8 cellular contexts compared by ENCODE assay signal in genomic region chr2:221572180-221572820, GRCh38. TPM values are rescaled to one million over a fixed set of nuclear protein-coding genes. Genes with fewer than 3 reads are reported as not detected.
DNase-seq lines count a peak whose midpoint lies in the region; ATAC-seq and TF ChIP-seq lines count a peak whose summit lies in the region.

EPHA4 (minus strand) TSS chr2:221572304; CDS start chr2:221572248, 56 bp downstream.

- H4K91ac ChIP-seq in H9 (ENCODE audit: insufficient read length, low read depth, low read length): no peak within 1 kb of the TSS

- H3F3A ChIP-seq in MM.1S (ENCODE audit: insufficient read depth, low read length): no peaks in the 10 kb centered on the region; the same call in 1 of the 2 replicates

- H3K27ac Mint-ChIP-seq in H9 (peak within 1 kb of the TSS in 2 of 3 experiments; percentile 44 to 78; a peak in 2 of 7 replicates), T-cell (peak within 1 kb of the TSS; percentile 82 to 94)

- intact Hi-C loops in adrenal gland (cut with DNase I): loop anchor here (2.0 to 5.0 kb wide), 3 partner anchors 885 to 1835 kb away; no protein-coding TSS in a partner anchor

- POLR2A ChIA-PET in T-cell (lab: Charles Lee): interaction anchor here (0.5 to 2.8 kb wide), 3 partner anchors 54 to 297 kb away, joined by 3 to 34 read pairs (median 4); no protein-coding TSS in a partner anchor

- H3K18ac ChIP-seq in H9 (ENCODE audit: insufficient read length, low read depth, low read length): no peak within 1 kb of the TSS

- H2AK5ac ChIP-seq in H9 (ENCODE audit: insufficient read length, low read length): no peak within 1 kb of the TSS

- no peak within 1 kb of the TSS for H3K56ac ChIP-seq in H9 (ENCODE audit: insufficient read length, low read depth, low read length)

- no peak for TF ChIP-seq CTCF in H9 (conservative IDR thresholded peaks at IDR 0.05)
- no peak for TF ChIP-seq CTCF in MM.1S (IDR thresholded peaks at IDR 0.05; ENCODE audit: low read length)
- peak in 2 of 6 experiments; percentile 9 to 26 for TF ChIP-seq CTCF in adrenal gland (IDR thresholded peaks at IDR 0.05)
- peak; percentile 20 for TF ChIP-seq CTCF in cardiac muscle cell (IDR thresholded peaks at IDR 0.05; ENCODE audit: low read depth, low read length)
- peak; percentile 28 for TF ChIP-seq CTCF in parathyroid adenoma (IDR thresholded peaks at IDR 0.05)

- WGBS in H9 (ENCODE audit: extremely low coverage, insufficient read length, low lambda C conversion rate): no CpG with 5 or more reads among the region's 59 CpGs
- 0 to 1% (median 0%) methylated on average over 32 to 59 of the region's 59 CpGs for WGBS in adrenal gland, 4 donors
- under 1% methylated on average over 59 of the region's 59 CpGs for WGBS in thymus

- DNase-seq in ELR (ENCODE audit: low read depth) (peak; percentile 88), H9 (peak; percentile 83), MM.1S (peak; percentile 84), T-cell (peak; percentile 63 to 88 (median 78)), adrenal gland (peak; percentile 82 to 91 (median 88)), cardiac muscle cell (ENCODE audit: low read depth in 1 of 2, low spot score in 1 of 2) (peak; percentile 94 to 95)

- H3K23me2 ChIP-seq in H9 (ENCODE audit: insufficient read length, low read depth, low read length, poor library complexity, severe bottlenecking): peaks cover 39% of the 10 kb centered on the region

- no peak within 1 kb of the TSS for H3K27ac ChIP-seq in H9 (ENCODE audit: insufficient read length, low read depth, low read length)
- H3K27ac ChIP-seq in MM.1S (ENCODE audit: low read length): no peak within 1 kb of the TSS
- H3K27ac ChIP-seq in adrenal gland: peak within 1 kb of the TSS in 3 of 5 donors; percentile 64 to 88 (median 71)
- peak within 1 kb of the TSS; percentile 45 for H3K27ac ChIP-seq in cardiac muscle cell
- H3K27ac ChIP-seq in parathyroid adenoma: peak within 1 kb of the TSS; percentile 78
- H3K27ac ChIP-seq in thymus (ENCODE audit: low read depth): peak within 1 kb of the TSS; percentile 79

- peak; percentile 23 to 91 for TF ChIP-seq POLR2A in adrenal gland (IDR thresholded peaks at IDR 0.05)

- CTCF ChIA-PET in T-cell (lab: Charles Lee): interaction anchor here (0.5 to 2.2 kb wide), 10 partner anchors 11 to 1294 kb away, joined by 3 to 19 read pairs (median 4); no protein-coding TSS in a partner anchor

- H2BK20ac ChIP-seq in H9 (ENCODE audit: low read depth, low read length, poor library complexity, severe bottlenecking): no peak within 1 kb of the TSS

- peak within 1 kb of the TSS; percentile 24; the same call in 1 of the 2 replicates for H3K14ac ChIP-seq in H9 (ENCODE audit: insufficient read depth, low read length)

- H3K9me3 Mint-ChIP-seq in H9 (peaks cover 0 to 3% of the 10 kb centered on the region in 2 experiments; a peak in 2 of 5 replicates), T-cell (no peaks in the 10 kb centered on the region)

- H3K4me3 Mint-ChIP-seq in H9: peak within 1 kb of the TSS; percentile 82 to 91
- peak within 1 kb of the TSS; percentile 88 to 96 (median 92) for H3K4me3 Mint-ChIP-seq in T-cell

- H3K27me3 ChIP-seq in H9 (ENCODE audit: insufficient read depth, low read length) (peaks cover 8% of the 10 kb centered on the region; the same call in 1 of the 2 replicates), MM.1S (replicated peaks; ENCODE audit: insufficient read depth, low read length) (peaks cover 23% of the 10 kb centered on the region), adrenal gland (peaks cover 24% of the 10 kb centered on the region), cardiac muscle cell (no peaks in the 10 kb centered on the region), parathyroid adenoma (ENCODE audit: control insufficient read depth, insufficient read depth, low read length) (no peaks in the 10 kb centered on the region), thymus (ENCODE audit: control insufficient read depth, insufficient read depth) (peaks cover 56% of the 10 kb centered on the region)

- no peak within 1 kb of the TSS for H3K4ac ChIP-seq in H9 (ENCODE audit: low read depth, low read length)

- H3K4me2 ChIP-seq in H9 (ENCODE audit: insufficient read depth, insufficient read length, low read length): peak within 1 kb of the TSS; percentile 39
- peak within 1 kb of the TSS; percentile 99 for H3K4me2 ChIP-seq in MM.1S (ENCODE audit: low read depth, low read length)
- H3K4me2 ChIP-seq in parathyroid adenoma (ENCODE audit: low read length): peak within 1 kb of the TSS; percentile 95

- H2AFZ ChIP-seq in H9 (ENCODE audit: low read length) (no peak within 1 kb of the TSS), MM.1S (ENCODE audit: low read length) (peak within 1 kb of the TSS; percentile 100), parathyroid adenoma (peak within 1 kb of the TSS; percentile 99)

- no peaks in the 10 kb centered on the region for H3K79me2 ChIP-seq in H9 (ENCODE audit: insufficient read depth, low read length)
- H3K79me2 ChIP-seq in MM.1S (ENCODE audit: low read length): no peaks in the 10 kb centered on the region
- no peaks in the 10 kb centered on the region for H3K79me2 ChIP-seq in parathyroid adenoma

- no peak within 1 kb of the TSS for H3T11ph ChIP-seq in H9 (ENCODE audit: low read length)

- peak; percentile 85 to 91 (median 88) for ATAC-seq in T-cell (replicated peaks in 1 of 4)

- H3K36me3 ChIP-seq in MM.1S (replicated peaks; ENCODE audit: insufficient read depth, low read length) (no peaks in the 10 kb centered on the region), adrenal gland (replicated peaks in 1 of 2) (no peaks in the 10 kb centered on the region), cardiac muscle cell (no peaks in the 10 kb centered on the region), parathyroid adenoma (ENCODE audit: control insufficient read depth, insufficient read depth, low read length) (no peaks in the 10 kb centered on the region), thymus (ENCODE audit: control insufficient read depth, insufficient read depth) (no peaks in the 10 kb centered on the region)

- H3K4me1 ChIP-seq in H9 (ENCODE audit: insufficient read depth, low read length) (peaks cover 7% of the 10 kb centered on the region; the same call in 1 of the 2 replicates), MM.1S (ENCODE audit: low read length) (0 out of 2 replicates have a peak, but pooled peaks cover 3% of the 10 kb centered on the region), adrenal gland (replicated peaks in 1 of 2) (peaks cover 9 to 17% of the 10 kb centered on the region in 2 donors), cardiac muscle cell (ENCODE audit: low read depth) (peaks cover 10% of the 10 kb centered on the region), parathyroid adenoma (peaks cover 3% of the 10 kb centered on the region), thymus (ENCODE audit: control insufficient read depth, insufficient read depth, low read length) (peaks cover 13% of the 10 kb centered on the region)

- H3K9ac ChIP-seq in H9 (ENCODE audit: extremely low read depth, insufficient read length, low read length) (no peak within 1 kb of the TSS), MM.1S (ENCODE audit: low read length) (peak within 1 kb of the TSS; percentile 25; the same call in 1 of the 2 replicates), parathyroid adenoma (no peak within 1 kb of the TSS)

- H3K9me2 ChIP-seq in MM.1S (replicated peaks; ENCODE audit: insufficient read depth, low read length): no peaks in the 10 kb centered on the region

- H3K36me3 Mint-ChIP-seq in H9 (ENCODE audit: insufficient read depth in 1 of 3, low read depth in 3 of 3) (peaks cover 4 to 19% (median 9%) of the 10 kb centered on the region in 3 experiments; a peak in 5 of 7 replicates), T-cell (peaks cover 15% of the 10 kb centered on the region)

- H3K27me3 Mint-ChIP-seq in H9 (ENCODE audit: low read depth) (peaks cover 67% of the 10 kb centered on the region), T-cell (peaks cover 35 to 48% of the 10 kb centered on the region in 2 donors)

- no peak within 1 kb of the TSS for H4K5ac ChIP-seq in H9 (ENCODE audit: insufficient read length, low read depth, low read length)

- H2BK5ac ChIP-seq in H9 (ENCODE audit: insufficient read length, low read length): no peak within 1 kb of the TSS

- no peak within 1 kb of the TSS for H2BK15ac ChIP-seq in H9 (ENCODE audit: low read depth, low read length)

- H3K4me1 Mint-ChIP-seq in H9: peaks cover 55 to 58% of the 10 kb centered on the region in 2 experiments
- H3K4me1 Mint-ChIP-seq in T-cell: peaks cover 35 to 49% (median 40%) of the 10 kb centered on the region in 3 donors

- H3K4me3 ChIP-seq in MM.1S (ENCODE audit: low read length) (peak within 1 kb of the TSS; percentile 94), adrenal gland (peak within 1 kb of the TSS in 3 of 4 donors; percentile 29 to 83 (median 41)), cardiac muscle cell (peak within 1 kb of the TSS; percentile 58), parathyroid adenoma (ENCODE audit: low read depth, low read length) (peak within 1 kb of the TSS; percentile 80), thymus (ENCODE audit: low read length) (peak within 1 kb of the TSS; percentile 74)

- H3K9me3 ChIP-seq in H9 (ENCODE audit: control insufficient read depth, low read depth, low read length) (no peaks in the 10 kb centered on the region), MM.1S (replicated peaks; ENCODE audit: insufficient read depth, low read length) (no peaks in the 10 kb centered on the region), adrenal gland (replicated peaks in 1 of 3) (no peaks in the 10 kb centered on the region), cardiac muscle cell (ENCODE audit: low read depth) (no peaks in the 10 kb centered on the region), parathyroid adenoma (ENCODE audit: control insufficient read depth, low read length) (no peaks in the 10 kb centered on the region), thymus (ENCODE audit: control insufficient read depth) (no peaks in the 10 kb centered on the region)

- H3K79me1 ChIP-seq in H9 (ENCODE audit: insufficient read depth, low read depth, low read length, poor library complexity, severe bottlenecking): no peaks in the 10 kb centered on the region

- no peak within 1 kb of the TSS for H2BK120ac ChIP-seq in H9 (ENCODE audit: low read depth, low read length, poor library complexity, severe bottlenecking)

- no peak within 1 kb of the TSS for H3K23ac ChIP-seq in H9 (ENCODE audit: insufficient read length, low read depth, low read length)

- peaks cover 3% of the 10 kb centered on the region for H4K20me1 ChIP-seq in H9 (ENCODE audit: control insufficient read depth, insufficient read depth, insufficient read length)
- no peaks in the 10 kb centered on the region for H4K20me1 ChIP-seq in MM.1S (ENCODE audit: insufficient read depth, low read length)

- H4K8ac ChIP-seq in H9 (replicated peaks; ENCODE audit: insufficient read length, low read depth, low read length): no peak within 1 kb of the TSS

- no peak within 1 kb of the TSS for H2BK12ac ChIP-seq in H9 (ENCODE audit: insufficient read length, low read depth, low read length)

RNA-seq across cellular contexts. Expression of gene EPHA4, which starts in this region (rescaled TPM):
- 20.6 and 25.1 TPM in 2 replicates for total RNA-seq in H9 (2021)
- total RNA-seq in T-cell: 10 to 100 TPM; 47.2 to 93.9 (median 58.0) TPM
- 10 to 100 TPM in 6 of 8 donors, 1 to 10 TPM in 2; 3.0 to 37.2 (median 13.1) TPM for total RNA-seq in adrenal gland
- polyA plus RNA-seq in adrenal gland: 1 to 10 TPM; 3.8 to 6.4 (median 4.0) TPM
- 58.0 and 70.2 TPM in 2 replicates for total RNA-seq in cardiac muscle cell
- 21.2 and 27.1 TPM in 2 replicates for polyA plus RNA-seq in cardiac muscle cell
- polyA plus RNA-seq in thymus: 7.8 TPM

Comparison
In these comparisons a context has a peak if more than half of its experiments do, and no peak if none do; other contexts are left out.
1. H3K27ac ChIP-seq: peak in adrenal gland (3 of 5), cardiac muscle cell (single experiment), parathyroid adenoma (single experiment) and thymus (single experiment); none in H9 (single experiment) and MM.1S (single experiment).
2. H3K4me2 ChIP-seq: peak in every context shown above with its lines; median percentile 99 in MM.1S; 95 in parathyroid adenoma; 39 in H9.
3. CTCF ChIP-seq: peak in cardiac muscle cell (single experiment) and parathyroid adenoma (single experiment); none in H9 (single experiment) and MM.1S (single experiment).
4. H3K4me3 ChIP-seq: peak in every context shown above with its lines; median percentile 94 in MM.1S; 80 in parathyroid adenoma; 74 in thymus; 58 in cardiac muscle cell; 41 in adrenal gland.
5. Peak in every context shown above with its lines, with median percentiles within 50 percentile points of each other: DNase-seq.